In genomic region chr12:29681370-29681769, GRCh38 we compare ENCODE assay signal across 30 cellular contexts.
"Had no signal": no experiment of that assay in that cellular context is flagged by ENCODE, and none has a peak within 500 bp of the region (broad histone marks: within the 10 kb centered on the region; RNA-seq: fewer than 3 reads in every experiment).

No MANE protein-coding gene starts in this region.

- H3K27ac ChIP-seq: RWPE1, VCaP had no signal

- DNase-seq: activated B cell treated with CpG ODN at 0.5 μM for 24 hours; activated CD4-positive, alpha-beta memory T cell treated with anti-CD3 and anti-CD28 coated beads for 36 hours; activated CD4-positive, alpha-beta T cell treated with anti-CD3 and anti-CD28 coated beads for 4 hours; activated CD4-positive, alpha-beta T cell treated with anti-CD3 and anti-CD28 coated beads, Interleukin-2, amount 50 U/mL, for 1 hour; activated CD4-positive, CD25-positive, alpha-beta regulatory T cell treated with anti-CD3 and anti-CD28 coated beads, Interleukin-2, amount 50 U/mL, for 72 hours; activated CD8-positive, alpha-beta memory T cell treated with anti-CD3 and anti-CD28 coated beads, Interleukin-2, amount 50 U/mL, for 4 hours; activated gamma-delta T cell treated with Interleukin-2 at 50 U/mL for 16 hours; activated naive CD4-positive, alpha-beta T cell treated with anti-CD3 and anti-CD28 coated beads, Interleukin-2, amount 10 ng/mL, durations not matched to agents 7 days and 5 days; activated naive CD8-positive, alpha-beta T cell treated with anti-CD3 and anti-CD28 coated beads, Interleukin-2, amount 50 U/mL, for 24 hours; activated T-cell treated with anti-CD3 and anti-CD28 coated beads for 4 hours; activated T-cell treated with anti-CD3 and anti-CD28 coated beads, Interleukin-2, amount 50 U/mL, for 4 hours; anterior cingulate cortex; central memory CD4-positive, alpha-beta T cell; Kasumi-1; KBM-7; NCI-H1092 treated with DMSO at 0.1 percent for 48 hours; NCI-H1417; NCI-H187 treated with DMSO at 0.1 percent for 48 hours; NCI-H2081; NCI-H226; NCI-H524 treated with DMSO at 0.1 percent for 48 hours; SIG-M5; SW 1271; T-helper 1 cell; T-helper 2 cell; T-helper 9 cell had no signal

- ATAC-seq: activated naive CD8-positive, alpha-beta T cell treated with anti-CD3 and anti-CD28 coated beads, Interleukin-2, amount 50 U/mL, for 24 hours; activated T-cell treated with anti-CD3 and anti-CD28 coated beads, Interleukin-2, amount 50 U/mL, for 4 hours; Right ventricle myocardium inferior; SK-N-SH treated with all-trans-retinoic acid at 6 μM for 48 hours had no signal
